8 cellular contexts compared by ENCODE assay signal in the genomic region with DNA sequence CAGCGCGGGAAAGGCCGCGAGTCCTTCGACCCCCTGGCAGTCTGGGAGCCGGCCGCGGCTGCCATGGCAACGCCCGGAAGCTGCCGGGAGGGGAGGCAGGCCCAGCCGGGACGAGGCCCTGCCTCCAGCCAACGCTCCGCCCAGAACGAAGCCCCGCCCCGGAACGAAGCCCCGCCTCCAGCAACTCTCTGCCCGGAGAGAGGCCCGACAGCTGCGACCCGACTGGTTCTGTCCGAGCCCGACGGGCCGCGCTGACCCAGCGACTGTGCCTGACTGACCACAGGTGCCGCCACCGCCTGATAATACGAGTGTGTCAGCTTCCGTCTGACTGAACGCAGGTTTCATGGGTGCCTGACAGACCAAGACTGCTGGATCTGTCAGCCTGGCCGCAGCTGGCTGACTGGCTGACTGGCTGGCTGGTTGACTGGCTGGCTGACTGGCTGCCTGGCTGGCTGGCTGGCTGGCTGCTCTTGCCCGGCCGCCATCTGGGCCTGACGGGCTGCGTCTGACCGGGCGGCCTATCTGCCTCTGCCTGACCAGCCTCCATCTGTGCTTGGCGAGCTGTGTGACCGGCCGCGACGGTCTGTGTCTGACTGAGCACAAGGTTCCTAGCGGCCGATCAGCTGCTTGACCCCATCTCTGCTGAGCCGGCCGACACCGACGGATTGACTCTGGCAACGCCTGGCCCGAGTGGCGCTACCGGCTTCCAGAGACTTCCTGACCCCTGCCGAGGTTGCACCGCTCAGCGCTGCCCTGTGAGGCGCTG.
DNase-seq lines count a peak whose midpoint lies in the region; ATAC-seq, FAIRE-seq and TF ChIP-seq lines count a peak whose summit lies in the region.

No MANE protein-coding gene starts in this region.

- peak overlapping the region; percentile 100 for H2AFZ ChIP-seq in astrocyte (ENCODE audit: low read depth, low read length)

- FAIRE-seq in astrocyte (lab: Jason Lieb, UNC): no peak

- no peak for TF ChIP-seq CTCF in GM12875 (IDR thresholded peaks at IDR 0.05; ENCODE audit: borderline replicate concordance, insufficient read depth, low read depth, low read length)
- no peak for TF ChIP-seq CTCF in astrocyte (IDR thresholded peaks at IDR 0.05; ENCODE audit: insufficient read depth, low read depth, low read length)

- H4K20me1 ChIP-seq in astrocyte (ENCODE audit: insufficient read depth, low read length): no peaks in the 10 kb centered on the region

- intact Hi-C loops in aorta (cut with DNase I): loop anchor here in 1 of 2 donors (1.0 to 10.0 kb wide), 2 partner anchors 14 to 70 kb away; no protein-coding TSS in a partner anchor

- H3K4me1 ChIP-seq in astrocyte (ENCODE audit: insufficient read depth, low read length) (peaks cover 6% of the 10 kb centered on the region), aorta (ENCODE audit: control insufficient read depth in 1 of 2, insufficient read depth in 2 of 2, low read length in 2 of 2) (no peaks in the 10 kb centered on the region)

- DNase-seq in NCI-H146 treated with DMSO at 0.1 percent for 48 hours (lab: John Stamatoyannopoulos, UW; ENCODE audit: unreplicated experiment): peak; percentile 88
- peak; percentile 81 to 93 (median 88) for DNase-seq in T-helper 2 cell
- DNase-seq in astrocyte (ENCODE audit: low read depth): peak; percentile 71
- DNase-seq in hepatic stellate cell (ENCODE audit: low spot score): peak; percentile 93
- peak; percentile 89 for DNase-seq in renal cortical epithelial cell (ENCODE audit: low read depth)
- peak; percentile 97 to 99 for DNase-seq in aorta

- 2% methylated on average over 52 to 61 of the region's 61 CpGs for WGBS in aorta, 2 donors

- H3K36me3 ChIP-seq in astrocyte (ENCODE audit: insufficient read depth, low read length) (no peaks in the 10 kb centered on the region), aorta (ENCODE audit: control insufficient read depth in 1 of 2, insufficient read depth in 2 of 2, low read length in 1 of 2) (no peaks in the 10 kb centered on the region)

- ATAC-seq in HG02798 (IDR thresholded peaks at IDR 0.05; ENCODE audit: poor library complexity, unreplicated experiment): peak; percentile 96
- peak; percentile 98 for ATAC-seq in aorta (ENCODE audit: low FRiP score)

- H3K36me3 Mint-ChIP-seq in astrocyte (ENCODE audit: low read depth, unreplicated experiment): no peaks in the 10 kb centered on the region

- peaks cover 2% of the 10 kb centered on the region for H3K9me3 Mint-ChIP-seq in astrocyte (ENCODE audit: unreplicated experiment)

- H3K27ac Mint-ChIP-seq in astrocyte (ENCODE audit: unreplicated experiment): peak overlapping the region; percentile 85

- H3K27me3 Mint-ChIP-seq in astrocyte (ENCODE audit: low read depth, unreplicated experiment): no peaks in the 10 kb centered on the region

- peak overlapping the region; percentile 73 for H3K9ac ChIP-seq in astrocyte (ENCODE audit: low read length)

- H3K9me3 ChIP-seq in astrocyte (ENCODE audit: insufficient read depth, low read depth, low read length) (no peaks in the 10 kb centered on the region), aorta (ENCODE audit: control insufficient read depth, low read length) (no peaks in the 10 kb centered on the region)

- H3K27ac ChIP-seq in astrocyte (ENCODE audit: low read depth, low read length) (peak overlapping the region; percentile 57), aorta (ENCODE audit: low read depth in 1 of 2, low read length in 2 of 2) (peak overlapping the region in 1 of 2 donors; percentile 11)

- peaks cover 4% of the 10 kb centered on the region for H3K27me3 ChIP-seq in astrocyte (ENCODE audit: insufficient read depth, low read length)
- no peaks in the 10 kb centered on the region for H3K27me3 ChIP-seq in aorta (ENCODE audit: control insufficient read depth in 1 of 2, insufficient read depth in 2 of 2, low read length in 1 of 2)

- H3K4me3 ChIP-seq in GM12875 (ENCODE audit: low read depth, low read length): peak overlapping the region; percentile 57
- H3K4me3 ChIP-seq in astrocyte (ENCODE audit: insufficient read depth, low read depth, low read length): peak overlapping the region; percentile 57
- peak overlapping the region; percentile 12 to 51 for H3K4me3 ChIP-seq in aorta (ENCODE audit: low read length in 2 of 2)

- peak overlapping the region; percentile 74 for H3K4me3 Mint-ChIP-seq in astrocyte (ENCODE audit: unreplicated experiment)

- H3K4me1 Mint-ChIP-seq in astrocyte (ENCODE audit: low read depth, unreplicated experiment): peaks cover 7% of the 10 kb centered on the region

- H3K4me2 ChIP-seq in astrocyte (ENCODE audit: low read length): peak overlapping the region; percentile 92

- no peaks in the 10 kb centered on the region for H3K79me2 ChIP-seq in astrocyte (ENCODE audit: insufficient read depth, low read length)
